Comparison of ENCODE assay signal across 1 cellular context in genomic region chr12:105317942-105318614, GRCh38.
TF ChIP-seq lines count a peak whose summit lies in the region.

No MANE protein-coding gene starts in this region.

TF ChIP-seq in A549, 52 proteins besides CTCF, POLR2A, EP300 and RAD21 (continued from another document):
- TF ChIP-seq CHD4 (IDR thresholded peaks at IDR 0.05; ENCODE audit: borderline replicate concordance) (no peak), MYC (IDR thresholded peaks at IDR 0.05; ENCODE audit: borderline replicate concordance, low read length) (no peak), FOSL2 (IDR thresholded peaks at IDR 0.05) (no peak), FOSL2 (CRISPR knock-in tag; IDR thresholded peaks at IDR 0.05) (peak; percentile 77), ZC3H11A (IDR thresholded peaks at IDR 0.05) (no peak), MAX (IDR thresholded peaks at IDR 0.05) (peak; percentile 38), MAZ (IDR thresholded peaks at IDR 0.05; ENCODE audit: borderline replicate concordance, low read depth, low read length) (no peak), EHF (CRISPR knock-in tag; IDR thresholded peaks at IDR 0.05) (no peak), RCOR1 (IDR thresholded peaks at IDR 0.05; ENCODE audit: low read depth, low read length) (no peak), CEBPB (IDR thresholded peaks at IDR 0.05) (peak in 1 of 2 experiments; percentile 40; a peak in 1 of 4 replicates), ESRRA (IDR thresholded peaks at IDR 0.05; ENCODE audit: borderline replicate concordance, low read length) (peak; percentile 82; the same call in 1 of the 2 replicates), BCL3 (IDR thresholded peaks at IDR 0.05) (no peak), GATA3 (IDR thresholded peaks at IDR 0.05; ENCODE audit: borderline replicate concordance) (peak; percentile 78; the same call in 1 of the 2 replicates), HEYL (CRISPR knock-in tag; IDR thresholded peaks at IDR 0.05) (no peak), SMC3 (IDR thresholded peaks at IDR 0.05) (no peak), JUN (IDR thresholded peaks at IDR 0.05) (peak; percentile 39 to 51; a peak in 1 of 5 replicates)
